35 cellular contexts compared by ENCODE assay signal in genomic region chr7:81226234-81226633, GRCh38.
"Had no signal": no experiment of that assay in that cellular context is flagged by ENCODE, and none has a peak within 500 bp of the region (broad histone marks: within the 10 kb centered on the region; RNA-seq: fewer than 3 reads in every experiment).

No MANE protein-coding gene starts in this region.

- DNase-seq: activated B cell treated with CpG ODN at 0.5 μM for 24 hours; activated CD4-positive, alpha-beta memory T cell treated with anti-CD3 and anti-CD28 coated beads for 36 hours; activated CD4-positive, alpha-beta T cell treated with anti-CD3 and anti-CD28 coated beads for 4 hours; activated CD4-positive, alpha-beta T cell treated with anti-CD3 and anti-CD28 coated beads, Interleukin-2, amount 10 ng/mL, durations not matched to agents 24 days and 14 days; activated CD4-positive, alpha-beta T cell treated with anti-CD3 and anti-CD28 coated beads, Interleukin-2, amount 50 U/mL, for 1 hour; activated CD4-positive, alpha-beta T cell treated with anti-CD3 and anti-CD28 coated beads, Interleukin-2, amount 50 U/mL, for 4 hours; activated CD4-positive, CD25-positive, alpha-beta regulatory T cell treated with anti-CD3 and anti-CD28 coated beads, Interleukin-2, amount 50 U/mL, for 72 hours; activated CD8-positive, alpha-beta memory T cell treated with anti-CD3 and anti-CD28 coated beads, Interleukin-2, amount 50 U/mL, for 4 hours; activated CD8-positive, alpha-beta T cell treated with anti-CD3 and anti-CD28 coated beads for 36 hours; activated gamma-delta T cell; activated naive CD4-positive, alpha-beta T cell treated with anti-CD3 and anti-CD28 coated beads, Interleukin-2, amount 10 ng/mL, durations not matched to agents 7 days and 5 days; activated naive CD4-positive, alpha-beta T cell treated with Interleukin-2 at 50 U/mL for 16 hours; activated naive CD8-positive, alpha-beta T cell treated with anti-CD3 and anti-CD28 coated beads, Interleukin-2, amount 10 ng/mL, durations not matched to agents 7 days and 5 days; activated naive CD8-positive, alpha-beta T cell treated with anti-CD3 and anti-CD28 coated beads, Interleukin-2, amount 50 U/mL, for 24 hours; activated T-cell treated with anti-CD3 and anti-CD28 coated beads for 4 hours; activated T-cell treated with anti-CD3 and anti-CD28 coated beads, Interleukin-2, amount 50 U/mL, for 1 hour; activated T-cell treated with anti-CD3 and anti-CD28 coated beads, Interleukin-2, amount 50 U/mL, for 4 hours; activated T-cell treated with anti-CD3 and anti-CD28 coated beads, Interleukin-2, amount 50 U/mL, for 72 hours; amygdala; anterior cingulate cortex; caudate nucleus; cerebellar nuclear complex; T-helper 2 cell; T-helper 9 cell had no signal

- H3K4me3 ChIP-seq: ascending aorta, cardiac muscle cell had no signal

- H3K4me1 Mint-ChIP-seq: activated B cell treated with CpG ODN at 0.5 μM for 24 hours; activated CD4-positive, alpha-beta T cell treated with anti-CD3 and anti-CD28 coated beads, Interleukin-2, amount 10 ng/mL, durations not matched to agents 24 days and 14 days; activated naive CD4-positive, alpha-beta T cell treated with anti-CD3 and anti-CD28 coated beads, Interleukin-2, amount 10 ng/mL, durations not matched to agents 7 days and 5 days; activated naive CD4-positive, alpha-beta T cell treated with anti-CD3 and anti-CD28 coated beads, Interleukin-2, amount 50 U/mL, for 24 hours; activated naive CD8-positive, alpha-beta T cell treated with anti-CD3 and anti-CD28 coated beads, Interleukin-2, amount 10 ng/mL, durations not matched to agents 7 days and 5 days; activated naive CD8-positive, alpha-beta T cell treated with anti-CD3 and anti-CD28 coated beads, Interleukin-2, amount 50 U/mL, for 24 hours; activated T-helper 17 cell treated with anti-CD3 and anti-CD28 coated beads, Interleukin-2, amount 50 U/mL, for 72 hours; central memory CD8-positive, alpha-beta T cell had no signal

- H3K27me3 ChIP-seq: ascending aorta, cardiac muscle cell had no signal

- H3K4me3 Mint-ChIP-seq: activated B cell treated with CpG ODN at 0.5 μM for 24 hours; activated CD4-positive, alpha-beta memory T cell treated with anti-CD3 and anti-CD28 coated beads for 36 hours; activated CD4-positive, alpha-beta T cell treated with anti-CD3 and anti-CD28 coated beads, Interleukin-2, amount 10 ng/mL, durations not matched to agents 24 days and 14 days; activated CD8-positive, alpha-beta T cell treated with anti-CD3 and anti-CD28 coated beads for 36 hours; activated naive CD4-positive, alpha-beta T cell treated with anti-CD3 and anti-CD28 coated beads, Interleukin-2, amount 10 ng/mL, durations not matched to agents 7 days and 5 days; activated naive CD4-positive, alpha-beta T cell treated with anti-CD3 and anti-CD28 coated beads, Interleukin-2, amount 50 U/mL, for 24 hours; activated naive CD8-positive, alpha-beta T cell; activated naive CD8-positive, alpha-beta T cell treated with anti-CD3 and anti-CD28 coated beads, Interleukin-2, amount 10 ng/mL, durations not matched to agents 7 days and 5 days; activated naive CD8-positive, alpha-beta T cell treated with anti-CD3 and anti-CD28 coated beads, Interleukin-2, amount 50 U/mL, for 24 hours; activated T-cell treated with anti-CD3 and anti-CD28 coated beads, Interleukin-2, amount 50 U/mL, for 4 hours; activated T-cell treated with anti-CD3 and anti-CD28 coated beads, Interleukin-2, amount 50 U/mL, for 72 hours; activated T-helper 1 cell treated with anti-CD3 and anti-CD28 coated beads, Interleukin-12 subunit alpha, Interleukin-12 subunit beta, Interleukin-2, Interleukin-4 antibody, amounts not matched to agents 30 ng/mL and 10 ng/mL and 1 ng/mL, durations not matched to agents 14 hours and 24 hours and 36 hours; activated T-helper 17 cell treated with anti-CD3 and anti-CD28 coated beads, Interleukin-2, amount 50 U/mL, for 72 hours; brain; central memory CD8-positive, alpha-beta T cell; T-helper 2 cell treated with Interferon-gamma antibody and Interleukin-4, amounts not matched to agents 5 μg/mL and 100 μg/mL, for 36 hours had no signal

- H3K27ac ChIP-seq: ascending aorta, cardiac muscle cell, VCaP had no signal

- H3K27ac Mint-ChIP-seq: activated B cell treated with CpG ODN at 0.5 μM for 24 hours; activated CD4-positive, alpha-beta memory T cell treated with anti-CD3 and anti-CD28 coated beads for 36 hours; activated CD4-positive, alpha-beta T cell treated with anti-CD3 and anti-CD28 coated beads, Interleukin-2, amount 10 ng/mL, durations not matched to agents 24 days and 14 days; activated CD8-positive, alpha-beta T cell treated with anti-CD3 and anti-CD28 coated beads for 36 hours; activated naive CD4-positive, alpha-beta T cell treated with anti-CD3 and anti-CD28 coated beads, Interleukin-2, amount 10 ng/mL, durations not matched to agents 7 days and 5 days; activated naive CD4-positive, alpha-beta T cell treated with anti-CD3 and anti-CD28 coated beads, Interleukin-2, amount 50 U/mL, for 24 hours; activated naive CD8-positive, alpha-beta T cell; activated naive CD8-positive, alpha-beta T cell treated with anti-CD3 and anti-CD28 coated beads, Interleukin-2, amount 10 ng/mL, durations not matched to agents 7 days and 5 days; activated naive CD8-positive, alpha-beta T cell treated with anti-CD3 and anti-CD28 coated beads, Interleukin-2, amount 50 U/mL, for 24 hours; activated T-cell treated with anti-CD3 and anti-CD28 coated beads, Interleukin-2, amount 50 U/mL, for 72 hours; activated T-helper 1 cell treated with anti-CD3 and anti-CD28 coated beads, Interleukin-12 subunit alpha, Interleukin-12 subunit beta, Interleukin-2, Interleukin-4 antibody, amounts not matched to agents 30 ng/mL and 10 ng/mL and 1 ng/mL, durations not matched to agents 14 hours and 24 hours and 36 hours; activated T-helper 17 cell treated with anti-CD3 and anti-CD28 coated beads, Interleukin-2, amount 50 U/mL, for 72 hours; brain; T-helper 2 cell treated with Interferon-gamma antibody and Interleukin-4, amounts not matched to agents 5 μg/mL and 100 μg/mL, for 36 hours had no signal

- ATAC-seq: activated CD8-positive, alpha-beta T cell treated with anti-CD3 and anti-CD28 coated beads for 36 hours; activated naive CD8-positive, alpha-beta T cell treated with anti-CD3 and anti-CD28 coated beads, Interleukin-2, amount 50 U/mL, for 24 hours; activated T-cell treated with anti-CD3 and anti-CD28 coated beads, Interleukin-2, amount 50 U/mL, for 4 hours; activated T-cell treated with anti-CD3 and anti-CD28 coated beads, Interleukin-2, amount 50 U/mL, for 72 hours; activated T-helper 17 cell treated with anti-CD3 and anti-CD28 coated beads, Interleukin-2, amount 50 U/mL, for 72 hours had no signal

- H3K27me3 Mint-ChIP-seq: activated B cell treated with CpG ODN at 0.5 μM for 24 hours; activated CD4-positive, alpha-beta memory T cell treated with anti-CD3 and anti-CD28 coated beads for 36 hours; activated CD4-positive, alpha-beta T cell treated with anti-CD3 and anti-CD28 coated beads, Interleukin-2, amount 10 ng/mL, durations not matched to agents 24 days and 14 days; activated CD8-positive, alpha-beta T cell treated with anti-CD3 and anti-CD28 coated beads for 36 hours; activated naive CD4-positive, alpha-beta T cell treated with anti-CD3 and anti-CD28 coated beads, Interleukin-2, amount 10 ng/mL, durations not matched to agents 7 days and 5 days; activated naive CD4-positive, alpha-beta T cell treated with anti-CD3 and anti-CD28 coated beads, Interleukin-2, amount 50 U/mL, for 24 hours; activated naive CD8-positive, alpha-beta T cell; activated naive CD8-positive, alpha-beta T cell treated with anti-CD3 and anti-CD28 coated beads, Interleukin-2, amount 10 ng/mL, durations not matched to agents 7 days and 5 days; activated naive CD8-positive, alpha-beta T cell treated with anti-CD3 and anti-CD28 coated beads, Interleukin-2, amount 50 U/mL, for 24 hours; activated T-helper 17 cell treated with anti-CD3 and anti-CD28 coated beads, Interleukin-2, amount 50 U/mL, for 72 hours; brain; central memory CD8-positive, alpha-beta T cell had no signal

- H3K36me3 ChIP-seq: ascending aorta, cardiac muscle cell had no signal

- H3K4me1 ChIP-seq: ascending aorta had no signal

- FAIRE-seq: bronchial epithelial cell had no signal

- H3K36me3 Mint-ChIP-seq: activated CD4-positive, alpha-beta memory T cell treated with anti-CD3 and anti-CD28 coated beads for 36 hours; activated naive CD4-positive, alpha-beta T cell treated with anti-CD3 and anti-CD28 coated beads, Interleukin-2, amount 10 ng/mL, durations not matched to agents 7 days and 5 days; activated naive CD4-positive, alpha-beta T cell treated with anti-CD3 and anti-CD28 coated beads, Interleukin-2, amount 50 U/mL, for 24 hours; activated naive CD8-positive, alpha-beta T cell; activated naive CD8-positive, alpha-beta T cell treated with anti-CD3 and anti-CD28 coated beads, Interleukin-2, amount 10 ng/mL, durations not matched to agents 7 days and 5 days had no signal
